ENCODE assay signal across 18 cellular contexts in genomic region chr16:57764006-57764340, GRCh38. TPM values are rescaled to one million over a fixed set of nuclear protein-coding genes. Genes with fewer than 3 reads are reported as not detected.
"Had no signal": no experiment of that assay in that cellular context is flagged by ENCODE, and none has a peak within 500 bp of the region (broad histone marks: within the 10 kb centered on the region; RNA-seq: fewer than 3 reads in every experiment).

No MANE protein-coding gene starts in this region.

- H3K4me1 Mint-ChIP-seq: activated B cell treated with CpG ODN at 0.5 μM for 24 hours; activated naive CD8-positive, alpha-beta T cell treated with anti-CD3 and anti-CD28 coated beads for 36 hours; naive thymus-derived CD4-positive, alpha-beta T cell had no signal

- H3K27ac Mint-ChIP-seq: activated B cell treated with CpG ODN at 0.5 μM for 24 hours; activated CD4-positive, alpha-beta T cell treated with anti-CD3 and anti-CD28 coated beads, Interleukin-2, amount 10 ng/mL, durations not matched to agents 24 days and 14 days; activated CD8-positive, alpha-beta T cell treated with anti-CD3 and anti-CD28 coated beads, Interleukin-2, amount 10 ng/mL, durations not matched to agents 7 days and 5 days; activated naive CD8-positive, alpha-beta T cell treated with anti-CD3 and anti-CD28 coated beads for 36 hours; activated T-helper 1 cell treated with anti-CD3 and anti-CD28 coated beads, Interleukin-12 subunit alpha, Interleukin-12 subunit beta, Interleukin-2, Interleukin-4 antibody, amounts not matched to agents 30 ng/mL and 10 ng/mL and 1 ng/mL, durations not matched to agents 14 hours and 24 hours and 36 hours; naive thymus-derived CD4-positive, alpha-beta T cell had no signal

- DNase-seq: activated B cell treated with CpG ODN at 0.5 μM for 24 hours; activated CD4-positive, alpha-beta T cell treated with anti-CD3 and anti-CD28 coated beads, Interleukin-2, amount 10 ng/mL, durations not matched to agents 24 days and 14 days; activated CD8-positive, alpha-beta memory T cell treated with anti-CD3 and anti-CD28 coated beads, Interleukin-2, amount 50 U/mL, for 4 hours; activated naive CD8-positive, alpha-beta T cell treated with anti-CD3 and anti-CD28 coated beads for 36 hours; hippocampal formation; left ventricle myocardium inferior; naive thymus-derived CD4-positive, alpha-beta T cell; retina; stimulated activated CD4-positive, alpha-beta T cell treated with anti-CD3 and anti-CD28 coated beads, Interleukin-4, amount 100 ng/mL, for 4 hours; stimulated activated naive CD8-positive, alpha-beta T cell treated with anti-CD3 and anti-CD28 coated beads, Interleukin-15, amount 100 ng/mL, for 72 hours; testis; upper lobe of right lung had no signal

- H3K4me3 Mint-ChIP-seq: activated B cell treated with CpG ODN at 0.5 μM for 24 hours; activated CD4-positive, alpha-beta T cell treated with anti-CD3 and anti-CD28 coated beads, Interleukin-2, amount 10 ng/mL, durations not matched to agents 24 days and 14 days; activated CD8-positive, alpha-beta T cell treated with anti-CD3 and anti-CD28 coated beads, Interleukin-2, amount 10 ng/mL, durations not matched to agents 7 days and 5 days; activated naive CD8-positive, alpha-beta T cell treated with anti-CD3 and anti-CD28 coated beads for 36 hours; activated T-helper 1 cell treated with anti-CD3 and anti-CD28 coated beads, Interleukin-12 subunit alpha, Interleukin-12 subunit beta, Interleukin-2, Interleukin-4 antibody, amounts not matched to agents 30 ng/mL and 10 ng/mL and 1 ng/mL, durations not matched to agents 14 hours and 24 hours and 36 hours; naive thymus-derived CD4-positive, alpha-beta T cell; stimulated activated naive CD8-positive, alpha-beta T cell treated with anti-CD3 and anti-CD28 coated beads, Interleukin-15, amount 100 ng/mL, for 72 hours had no signal

- H3K36me3 Mint-ChIP-seq: activated naive CD8-positive, alpha-beta T cell treated with anti-CD3 and anti-CD28 coated beads for 36 hours; naive thymus-derived CD4-positive, alpha-beta T cell had no signal

- H3K4me1 ChIP-seq: testis had no signal

- H3K27ac ChIP-seq: left ventricle myocardium inferior, testis, upper lobe of right lung had no signal

- H3K9me3 Mint-ChIP-seq: activated B cell treated with CpG ODN at 0.5 μM for 24 hours; activated CD4-positive, alpha-beta T cell treated with anti-CD3 and anti-CD28 coated beads, Interleukin-2, amount 10 ng/mL, durations not matched to agents 24 days and 14 days; activated naive CD8-positive, alpha-beta T cell treated with anti-CD3 and anti-CD28 coated beads for 36 hours; activated T-helper 1 cell treated with anti-CD3 and anti-CD28 coated beads, Interleukin-12 subunit alpha, Interleukin-12 subunit beta, Interleukin-2, Interleukin-4 antibody, amounts not matched to agents 30 ng/mL and 10 ng/mL and 1 ng/mL, durations not matched to agents 14 hours and 24 hours and 36 hours; dendritic cell treated with granulocyte-macrophage colony-stimulating factor and Interleukin-4, amounts not matched to agents 40 ng/mL and 50 ng/mL, for 4 days; naive thymus-derived CD4-positive, alpha-beta T cell; stimulated activated naive CD8-positive, alpha-beta T cell treated with anti-CD3 and anti-CD28 coated beads, Interleukin-15, amount 100 ng/mL, for 72 hours had no signal

- H3K9me3 ChIP-seq: left ventricle myocardium inferior, mucosa of descending colon, testis, upper lobe of right lung had no signal

- H3K4me3 ChIP-seq: left ventricle myocardium inferior, mucosa of descending colon, skin epidermis, testis, upper lobe of right lung had no signal

- H3K27me3 ChIP-seq: testis, upper lobe of right lung had no signal

RNA-seq across cellular contexts. Expression of gene KIFC3, which starts 38.3 kb away (rescaled TPM):
- total RNA-seq: T-helper 2 cell treated with Interferon-gamma antibody and Interleukin-4, amounts not matched to agents 100 ng/mL and 5 ng/mL, for 36 hours had no signal
- polyA plus RNA-seq: naive thymus-derived CD4-positive, alpha-beta T cell had no signal
